ENCODE assay signal across 8 cellular contexts in genomic region chr6:30326446-30327231, GRCh38. TPM values are rescaled to one million over a fixed set of nuclear protein-coding genes. Genes with fewer than 3 reads are reported as not detected.
A peak's percentile ranks its signal among the peaks of the same experiment; 100 is the strongest.
DNase-seq lines count a peak whose midpoint lies in the region; ATAC-seq and TF ChIP-seq lines count a peak whose summit lies in the region.

Gene TRIM39 (plus strand): TSS chr6:30326927. CDS start chr6:30329318, 2,391 bp downstream.

- H3K36me3 Mint-ChIP-seq in memory B cell = peaks cover 14% of the 10 kb centered on the region

- no peaks in the 10 kb centered on the region for H3K27me3 Mint-ChIP-seq in memory B cell

- H3K4me1 Mint-ChIP-seq in memory B cell = peaks cover 38% of the 10 kb centered on the region

- peak within 1 kb of the TSS; percentile 99 for H3K27ac ChIP-seq in effector memory CD4-positive, alpha-beta T cell (ENCODE audit: insufficient read depth, low read length, poor library complexity, severe bottlenecking)

- H3K27me3 ChIP-seq in effector memory CD4-positive, alpha-beta T cell (replicated peaks; ENCODE audit: control insufficient read depth, insufficient read depth, low read length, poor library complexity, severe bottlenecking) = no peaks in the 10 kb centered on the region

- no peaks in the 10 kb centered on the region for H3K9me3 ChIP-seq in effector memory CD4-positive, alpha-beta T cell (ENCODE audit: control insufficient read depth, low read length)

- peaks cover 24% of the 10 kb centered on the region for H3K36me3 ChIP-seq in effector memory CD4-positive, alpha-beta T cell (ENCODE audit: control insufficient read depth, insufficient read depth, low read length)

- no peaks in the 10 kb centered on the region for H3K9me3 Mint-ChIP-seq in memory B cell

- peak within 1 kb of the TSS; percentile 99 for H3K27ac Mint-ChIP-seq in memory B cell

- peak within 1 kb of the TSS; percentile 95 for H3K4me3 Mint-ChIP-seq in memory B cell

- peaks cover 26% of the 10 kb centered on the region for H3K4me1 ChIP-seq in effector memory CD4-positive, alpha-beta T cell (ENCODE audit: control insufficient read depth, insufficient read depth, low read length, poor library complexity, severe bottlenecking)

- peak; percentile 71 for ATAC-seq in memory B cell (ENCODE audit: low read depth)

- TF ChIP-seq CTCF in GM20000 (IDR thresholded peaks at IDR 0.05; ENCODE audit: extremely low read depth, missing control alignments) = no peak

- DNase-seq in COLO668 (lab: John Stamatoyannopoulos, UW; ENCODE audit: unreplicated experiment) = peak; percentile 85
- DNase-seq in GM20000 (ENCODE audit: low spot score) = peak; percentile 92
- peak; percentile 86 for DNase-seq in HT-29 (ENCODE audit: low spot score)
- DNase-seq in NOMO-1 treated with dmso at 0.1 percent for 144 hours (lab: John Stamatoyannopoulos, UW; ENCODE audit: unreplicated experiment) = peak; percentile 37
- DNase-seq in activated CD8-positive, alpha-beta memory T cell treated with anti-CD3 and anti-CD28 coated beads for 4 hours (ENCODE audit: low read depth in 2 of 2) = peak; percentile 71 to 75
- DNase-seq in effector memory CD4-positive, alpha-beta T cell = peak; percentile 86 to 89 (median 88)
- peak; percentile 90 to 94 for DNase-seq in memory B cell (ENCODE audit: low spot score in 2 of 2)
- peak; percentile 79 for DNase-seq in stimulated activated CD8-positive, alpha-beta memory T cell treated with anti-CD3 and anti-CD28 coated beads, Interleukin-12 subunit alpha, Interleukin-12 subunit beta, amount 100 ng/mL, for 1 hour (ENCODE audit: low read depth)

- peak within 1 kb of the TSS; percentile 85 for H3K4me3 ChIP-seq in effector memory CD4-positive, alpha-beta T cell (ENCODE audit: insufficient read depth, low read depth, low read length, poor library complexity, severe bottlenecking)

RNA-seq across cellular contexts. Expression of gene TRIM39, which starts in this region (rescaled TPM):
- total RNA-seq in HT-29 (2014; rRNA removed; shearing (Covaris generic)) = 13.6 and 15.0 TPM in 2 replicates

Comparison
In these comparisons a context has a peak if more than half of its experiments do, and no peak if none do; other contexts are left out.
1. Peak in every context shown above with its lines: DNase-seq, ATAC-seq, H3K4me3 ChIP-seq and H3K27ac ChIP-seq.
2. DNase-seq: peak in every context shown above with its lines; median percentile 92 in GM20000; 92 in memory B cell; 88 in effector memory CD4-positive, alpha-beta T cell; 86 in HT-29; 85 in COLO668; 79 in stimulated activated CD8-positive, alpha-beta memory T cell treated with anti-CD3 and anti-CD28 coated beads, Interleukin-12 subunit alpha, Interleukin-12 subunit beta, amount 100 ng/mL, for 1 hour; 73 in activated CD8-positive, alpha-beta memory T cell treated with anti-CD3 and anti-CD28 coated beads for 4 hours; 37 in NOMO-1 treated with dmso at 0.1 percent for 144 hours.